8 cellular contexts compared by ENCODE assay signal in the genomic region with DNA sequence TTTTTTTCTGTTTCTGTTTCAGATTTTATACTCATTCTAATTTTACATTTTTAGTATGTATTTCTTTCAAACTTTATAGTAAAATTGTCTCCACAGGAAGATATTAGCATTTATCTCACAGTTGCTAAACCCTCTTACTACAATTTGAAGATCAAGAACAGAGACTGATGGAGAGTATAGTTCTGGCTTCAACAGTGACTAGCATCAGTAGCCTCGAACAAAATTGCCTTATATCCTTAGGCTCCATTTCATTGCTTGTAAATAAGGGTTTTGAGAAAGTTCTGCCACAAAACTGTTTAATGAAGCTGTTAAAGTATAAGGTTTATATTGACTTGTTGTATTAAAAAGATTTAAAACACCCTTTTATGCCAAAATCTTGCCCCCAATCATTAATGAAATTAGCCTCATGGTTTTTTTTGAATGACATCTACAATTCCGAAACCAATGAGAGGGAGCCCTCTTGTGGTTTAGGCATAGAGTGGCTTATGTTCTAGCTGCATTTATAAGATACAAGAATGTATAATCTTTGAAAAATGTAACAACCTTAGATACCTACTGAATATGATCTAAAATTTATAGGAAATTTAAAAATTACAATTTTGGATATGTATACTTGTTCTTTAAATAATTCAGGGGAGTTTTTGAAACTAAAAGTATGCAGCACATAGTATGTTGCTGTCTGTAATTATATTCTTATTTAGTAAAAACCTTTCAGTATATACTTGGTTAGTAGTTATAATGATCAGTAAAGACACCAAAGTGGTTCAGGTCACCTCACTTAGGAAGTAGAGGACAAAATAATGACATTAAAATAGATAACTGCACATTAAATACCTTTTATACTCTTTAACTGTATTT.
A peak's percentile ranks its signal among the peaks of the same experiment; 100 is the strongest.
DNase-seq lines count a peak whose midpoint lies in the region; ATAC-seq and TF ChIP-seq lines count a peak whose summit lies in the region.

No MANE protein-coding gene starts in this region.

- peak; percentile 42 to 82 (median 62) for TF ChIP-seq CTCF in adrenal gland (IDR thresholded peaks at IDR 0.05)
- peak; percentile 26 to 72 (median 58) for TF ChIP-seq CTCF in upper lobe of left lung (IDR thresholded peaks at IDR 0.05)

- no peaks in the 10 kb centered on the region for H3K36me3 ChIP-seq in adrenal gland (replicated peaks in 1 of 2)
- no peaks in the 10 kb centered on the region for H3K36me3 ChIP-seq in upper lobe of left lung

- TF ChIP-seq POLR2A in adrenal gland (IDR thresholded peaks at IDR 0.05) (no peak), upper lobe of left lung (IDR thresholded peaks at IDR 0.05) (no peak)

- H3K4me3 Mint-ChIP-seq in activated CD4-positive, alpha-beta T cell treated with anti-CD3 and anti-CD28 coated beads, Interleukin-2, amount 10 ng/mL, durations not matched to agents 7 days and 5 days, result no peak overlapping the region
- no peak overlapping the region for H3K4me3 Mint-ChIP-seq in activated naive CD4-positive, alpha-beta T cell treated with anti-CD3 and anti-CD28 coated beads, Interleukin-2, amount 10 ng/mL, durations not matched to agents 7 days and 5 days

- POLR2A ChIA-PET in activated CD4-positive, alpha-beta T cell treated with anti-CD3 and anti-CD28 coated beads, Interleukin-2, amount 10 ng/mL, durations not matched to agents 7 days and 5 days (lab: Charles Lee), result no interaction called here

- no peaks in the 10 kb centered on the region for H3K9me3 Mint-ChIP-seq in activated CD4-positive, alpha-beta T cell treated with anti-CD3 and anti-CD28 coated beads, Interleukin-2, amount 10 ng/mL, durations not matched to agents 7 days and 5 days
- no peaks in the 10 kb centered on the region for H3K9me3 Mint-ChIP-seq in activated naive CD4-positive, alpha-beta T cell treated with anti-CD3 and anti-CD28 coated beads, Interleukin-2, amount 10 ng/mL, durations not matched to agents 7 days and 5 days

- CTCF ChIA-PET in activated CD4-positive, alpha-beta T cell treated with anti-CD3 and anti-CD28 coated beads, Interleukin-2, amount 10 ng/mL, durations not matched to agents 7 days and 5 days (lab: Charles Lee), result interaction anchor here (1.2 to 1.6 kb wide), 2 partner anchors 19 to 408 kb away, joined by 3 to 4 read pairs; no protein-coding TSS in a partner anchor
- CTCF ChIA-PET in activated naive CD4-positive, alpha-beta T cell treated with anti-CD3 and anti-CD28 coated beads, Interleukin-2, amount 10 ng/mL, durations not matched to agents 7 days and 5 days (lab: Charles Lee), result interaction anchor here (0.6 to 1.3 kb wide), 7 partner anchors 93 to 268 kb away, joined by 3 to 5 read pairs (median 4); no protein-coding TSS in a partner anchor

- H3K4me1 ChIP-seq in adrenal gland (replicated peaks in 1 of 2) (no peaks in the 10 kb centered on the region), upper lobe of left lung (peaks cover 0 to 3% (median 2%) of the 10 kb centered on the region in 4 donors)

- peak in 1 of 2 donors; percentile 80 for ATAC-seq in upper lobe of left lung (ENCODE audit: low FRiP score in 2 of 2)

- H3K4me1 Mint-ChIP-seq in activated CD4-positive, alpha-beta T cell treated with anti-CD3 and anti-CD28 coated beads, Interleukin-2, amount 10 ng/mL, durations not matched to agents 7 days and 5 days, result peaks cover 4% of the 10 kb centered on the region
- peaks cover 7% of the 10 kb centered on the region for H3K4me1 Mint-ChIP-seq in activated naive CD4-positive, alpha-beta T cell treated with anti-CD3 and anti-CD28 coated beads, Interleukin-2, amount 10 ng/mL, durations not matched to agents 7 days and 5 days

- H3K27ac Mint-ChIP-seq in activated CD4-positive, alpha-beta T cell treated with anti-CD3 and anti-CD28 coated beads, Interleukin-2, amount 10 ng/mL, durations not matched to agents 7 days and 5 days, result no peak overlapping the region
- H3K27ac Mint-ChIP-seq in activated naive CD4-positive, alpha-beta T cell treated with anti-CD3 and anti-CD28 coated beads, Interleukin-2, amount 10 ng/mL, durations not matched to agents 7 days and 5 days, result no peak overlapping the region

- intact Hi-C loops in adrenal gland (cut with DNase I), result loop anchor here in 1 of 2 donors (5.0 kb wide), 1 partner anchor 265 kb away; no protein-coding TSS in a partner anchor

- DNase-seq in activated CD4-positive, alpha-beta T cell treated with anti-CD3 and anti-CD28 coated beads, Interleukin-2, amount 10 ng/mL, durations not matched to agents 7 days and 5 days, result peak; percentile 17
- DNase-seq in activated CD4-positive, alpha-beta T cell treated with anti-CD3 and anti-CD28 coated beads, Interleukin-2, amount 50 U/mL, for 4 hours, result no peak
- DNase-seq in HCEC 1CT, result peak; percentile 18
- DNase-seq in MV-4-11 (lab: John Stamatoyannopoulos, UW), result peak; percentile 26
- peak in 2 of 7 donors; percentile 8 to 27 for DNase-seq in adrenal gland
- DNase-seq in inferior parietal cortex (ENCODE audit: extremely low spot score), result peak; percentile 82
- DNase-seq in upper lobe of left lung, result no peak
- no peak for DNase-seq in activated naive CD4-positive, alpha-beta T cell treated with anti-CD3 and anti-CD28 coated beads, Interleukin-2, amount 10 ng/mL, durations not matched to agents 7 days and 5 days

- H3K4me3 ChIP-seq in adrenal gland (no peak overlapping the region), upper lobe of left lung (no peak overlapping the region)

- WGBS in adrenal gland, 4 donors, result 25 to 40% (median 37%) methylated on average over 2 of the region's 2 CpGs
- WGBS in upper lobe of left lung, 2 donors, result 26 to 41% methylated on average over 2 of the region's 2 CpGs

- no peaks in the 10 kb centered on the region for H3K27me3 Mint-ChIP-seq in activated CD4-positive, alpha-beta T cell treated with anti-CD3 and anti-CD28 coated beads, Interleukin-2, amount 10 ng/mL, durations not matched to agents 7 days and 5 days
- no peaks in the 10 kb centered on the region for H3K27me3 Mint-ChIP-seq in activated naive CD4-positive, alpha-beta T cell treated with anti-CD3 and anti-CD28 coated beads, Interleukin-2, amount 10 ng/mL, durations not matched to agents 7 days and 5 days

- H3K27ac ChIP-seq in adrenal gland (no peak overlapping the region), upper lobe of left lung (no peak overlapping the region)

- no peaks in the 10 kb centered on the region for H3K36me3 Mint-ChIP-seq in activated CD4-positive, alpha-beta T cell treated with anti-CD3 and anti-CD28 coated beads, Interleukin-2, amount 10 ng/mL, durations not matched to agents 7 days and 5 days (ENCODE audit: low read depth)
- no peaks in the 10 kb centered on the region for H3K36me3 Mint-ChIP-seq in activated naive CD4-positive, alpha-beta T cell treated with anti-CD3 and anti-CD28 coated beads, Interleukin-2, amount 10 ng/mL, durations not matched to agents 7 days and 5 days

- H3K27me3 ChIP-seq in adrenal gland, result no peaks in the 10 kb centered on the region
- H3K27me3 ChIP-seq in upper lobe of left lung, result no peaks in the 10 kb centered on the region

- H3K9me3 ChIP-seq in adrenal gland (replicated peaks in 1 of 3) (no peaks in the 10 kb centered on the region), upper lobe of left lung (no peaks in the 10 kb centered on the region)

- no peak for TF ChIP-seq EP300 in upper lobe of left lung (IDR thresholded peaks at IDR 0.05)

Comparison
In these comparisons a context has a peak if more than half of its experiments do, and no peak if none do; other contexts are left out.
1. DNase-seq: peak in activated CD4-positive, alpha-beta T cell treated with anti-CD3 and anti-CD28 coated beads, Interleukin-2, amount 10 ng/mL, durations not matched to agents 7 days and 5 days (single experiment), HCEC 1CT (single experiment), MV-4-11 (single experiment) and inferior parietal cortex (single experiment); none in activated CD4-positive, alpha-beta T cell treated with anti-CD3 and anti-CD28 coated beads, Interleukin-2, amount 50 U/mL, for 4 hours (0 of 2), upper lobe of left lung (0 of 2) and activated naive CD4-positive, alpha-beta T cell treated with anti-CD3 and anti-CD28 coated beads, Interleukin-2, amount 10 ng/mL, durations not matched to agents 7 days and 5 days (single experiment).